Comparison of ENCODE assay signal across 8 cellular contexts in genomic region chr5:140174472-140175366, GRCh38. TPM values are rescaled to one million over a fixed set of nuclear protein-coding genes. Genes with fewer than 3 reads are reported as not detected.
DNase-seq lines count a peak whose midpoint lies in the region; ATAC-seq and TF ChIP-seq lines count a peak whose summit lies in the region.

Gene CYSTM1, plus strand, starts transcription at chr5:140175188. Its CDS starts 19,278 bp downstream, at chr5:140194466.

- peak within 1 kb of the TSS; percentile 91 for H3K27ac ChIP-seq in HUES48 (ENCODE audit: low read depth, low read length)
- H3K27ac ChIP-seq in endodermal cell (ENCODE audit: low read depth, low read length), result peak within 1 kb of the TSS; percentile 86

- no peaks in the 10 kb centered on the region for H3K9me3 Mint-ChIP-seq in endodermal cell

- H3K27ac Mint-ChIP-seq in endodermal cell, result peak within 1 kb of the TSS; percentile 96

- WGBS in endodermal cell (ENCODE audit: insufficient coverage in 1 of 2, insufficient read length in 1 of 2), 2 experiments, result 3 to 4% methylated on average over 31 to 61 of the region's 61 CpGs

- ATAC-seq in GM21381 (IDR thresholded peaks at IDR 0.05; ENCODE audit: unreplicated experiment), result peak; percentile 91

- no peak for TF ChIP-seq CTCF in endodermal cell (conservative IDR thresholded peaks at IDR 0.05)

- peak within 1 kb of the TSS; percentile 81 for H3K4me3 ChIP-seq in HUES48 (ENCODE audit: low read depth, low read length)
- H3K4me3 ChIP-seq in NT2/D1 (ENCODE audit: insufficient read length, low read depth), result peak within 1 kb of the TSS; percentile 78
- peak within 1 kb of the TSS; percentile 99 for H3K4me3 ChIP-seq in endodermal cell (ENCODE audit: low read length)

- peaks cover 17% of the 10 kb centered on the region for H3K4me1 Mint-ChIP-seq in endodermal cell

- H3K4me1 ChIP-seq in HUES48 (ENCODE audit: control insufficient read depth, insufficient read depth, low read length), result peaks cover 7% of the 10 kb centered on the region
- peaks cover 2% of the 10 kb centered on the region for H3K4me1 ChIP-seq in NT2/D1 (ENCODE audit: insufficient read depth, insufficient read length)
- peaks cover 3% of the 10 kb centered on the region for H3K4me1 ChIP-seq in endodermal cell (ENCODE audit: control insufficient read depth, insufficient read depth, low read length)

- peak within 1 kb of the TSS; percentile 88 for H3K4me3 Mint-ChIP-seq in endodermal cell

- H3K27me3 Mint-ChIP-seq in endodermal cell (ENCODE audit: insufficient read depth), result peaks cover 20% of the 10 kb centered on the region

- DNase-seq in COR-L47 (lab: John Stamatoyannopoulos, UW), result peak; percentile 97
- DNase-seq in NT2/D1 (ENCODE audit: low read depth, low spot score), result peak; percentile 94
- peak; percentile 76 for DNase-seq in activated CD8-positive, alpha-beta memory T cell treated with anti-CD3 and anti-CD28 coated beads, Interleukin-2, amount 50 U/mL, for 24 hours (ENCODE audit: extremely low read depth)
- DNase-seq in endodermal cell, result peak; percentile 99
- DNase-seq in mesenteric fat pad (ENCODE audit: low spot score), result peak; percentile 100
- peak; percentile 88 for DNase-seq in stimulated activated CD8-positive, alpha-beta memory T cell treated with anti-CD3 and anti-CD28 coated beads, Interleukin-15, amount 100 ng/mL, for 24 hours (ENCODE audit: low read depth)

- no peaks in the 10 kb centered on the region for H3K36me3 Mint-ChIP-seq in endodermal cell (ENCODE audit: low read depth)

- H3K36me3 ChIP-seq in HUES48 (ENCODE audit: control insufficient read depth, insufficient read depth, low read length) (no peaks in the 10 kb centered on the region), NT2/D1 (ENCODE audit: insufficient read depth, insufficient read length, low read length) (no peaks in the 10 kb centered on the region), endodermal cell (ENCODE audit: control insufficient read depth, insufficient read depth, low read length) (no peaks in the 10 kb centered on the region)

- H3K9ac ChIP-seq in HUES48 (ENCODE audit: low read depth, low read length) (peak within 1 kb of the TSS; percentile 65), NT2/D1 (ENCODE audit: insufficient read length, low read depth) (peak within 1 kb of the TSS; percentile 90), endodermal cell (ENCODE audit: extremely low read depth, low read length, poor library complexity, severe bottlenecking) (peak within 1 kb of the TSS; percentile 91)

- H3K9me3 ChIP-seq in HUES48 (ENCODE audit: control insufficient read depth, insufficient read depth, low read length), result no peaks in the 10 kb centered on the region
- H3K9me3 ChIP-seq in NT2/D1 (ENCODE audit: insufficient read depth, low read length), result no peaks in the 10 kb centered on the region
- H3K9me3 ChIP-seq in endodermal cell (ENCODE audit: control insufficient read depth, low read length), result no peaks in the 10 kb centered on the region

- H3K27me3 ChIP-seq in HUES48 (ENCODE audit: control insufficient read depth, insufficient read depth, low read length) (no peaks in the 10 kb centered on the region), NT2/D1 (ENCODE audit: insufficient read depth, insufficient read length) (peaks cover 6% of the 10 kb centered on the region), endodermal cell (ENCODE audit: control insufficient read depth, insufficient read depth, low read length, poor library complexity, severe bottlenecking) (peaks cover 25% of the 10 kb centered on the region)

RNA-seq across cellular contexts. Expression of gene CYSTM1, which starts in this region (rescaled TPM):
- total RNA-seq in endodermal cell (10 to 100 TPM; 30.7 to 38.1 TPM), mesenteric fat pad (104 TPM)
- polyA plus RNA-seq in endodermal cell (2013, experiment 1 of 2), result 19.4 TPM
- polyA plus RNA-seq in endodermal cell (2013, experiment 2 of 2), result 22.2 TPM

Comparison
In these comparisons a context has a peak if more than half of its experiments do, and no peak if none do; other contexts are left out.
1. Peak in every context shown above with its lines: DNase-seq, ATAC-seq, H3K4me3 ChIP-seq and H3K27ac ChIP-seq.